Comparison of ENCODE assay signal across 1 cellular context in the genomic region with DNA sequence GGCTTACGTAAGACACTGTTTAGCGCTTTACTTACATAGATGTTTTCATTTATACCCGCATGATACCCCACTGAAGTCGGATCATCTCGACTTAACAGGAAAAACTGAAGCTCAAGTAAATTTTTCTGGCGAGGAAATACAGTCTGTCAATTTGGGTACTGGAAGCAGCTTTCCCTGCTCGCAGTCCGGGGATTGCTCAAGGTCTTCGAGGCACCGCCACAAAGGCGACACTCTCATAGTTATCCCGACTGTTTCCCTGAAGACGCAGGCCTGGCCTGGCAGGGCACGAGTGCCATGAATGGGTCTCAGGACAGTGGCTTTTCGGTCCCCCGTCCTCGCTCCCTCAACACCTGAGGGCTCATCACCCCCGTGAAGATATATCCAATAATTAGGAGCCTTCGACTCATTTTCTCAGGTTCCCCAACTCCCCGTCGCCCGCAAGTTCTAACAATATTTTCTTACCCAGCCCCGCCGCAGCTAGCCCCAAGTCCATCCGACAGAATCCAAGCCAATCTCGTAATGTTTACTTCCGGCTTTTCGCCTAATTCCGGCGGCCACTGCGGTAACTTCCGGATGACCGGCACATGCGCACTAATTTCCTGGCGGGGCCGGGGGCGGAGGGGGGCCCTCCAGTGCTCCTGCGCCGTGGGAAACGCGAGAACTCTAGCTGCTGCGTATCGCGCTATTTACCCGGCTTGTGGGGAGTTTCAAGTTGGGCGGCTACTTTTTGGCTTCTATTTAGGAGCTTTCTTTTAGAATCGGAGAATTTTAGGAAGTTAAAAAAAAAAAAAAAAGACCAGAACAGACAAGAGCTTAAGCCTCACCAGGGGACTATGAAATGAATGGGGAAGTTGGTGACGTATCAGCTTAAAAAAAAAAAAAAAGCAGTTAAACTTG.
A peak's percentile ranks its signal among the peaks of the same experiment; 100 is the strongest.
TF ChIP-seq lines count a peak whose summit lies in the region.

Gene SLU7, minus strand, starts transcription at position 521 of the 897 bp plus-strand sequence. CDS start 3,787 bp downstream, outside the sequence.

TF ChIP-seq in K562, 482 proteins besides CTCF, POLR2A, EP300 and RAD21 (continued from another document and continues in another):
- TF ChIP-seq E2F8 (IDR thresholded peaks at IDR 0.05; ENCODE audit: low read depth, partially characterized antibody) (peak; percentile 83), MAZ (CRISPR knock-in tag; conservative IDR thresholded peaks at IDR 0.05 in 1 of 2, IDR thresholded peaks at IDR 0.05 in 1 of 2) (peak; percentile 43 to 90; a peak in 3 of 4 replicates), NELFE (IDR thresholded peaks at IDR 0.05; ENCODE audit: insufficient read depth, insufficient read length) (no peak), DIDO1 (tag; IDR thresholded peaks at IDR 0.05; ENCODE audit: low read depth) (no peak), ZBTB7A (IDR thresholded peaks at IDR 0.05; ENCODE audit: borderline replicate concordance, control insufficient read depth, low read depth, low read length) (peak; percentile 69; the same call in 1 of the 2 replicates), BRF2 (IDR thresholded peaks at IDR 0.05; ENCODE audit: borderline replicate concordance, insufficient read depth, insufficient read length) (no peak), MAFK (IDR thresholded peaks at IDR 0.05; ENCODE audit: low read length) (no peak), MTA3 (IDR thresholded peaks at IDR 0.05; ENCODE audit: borderline replicate concordance) (no peak), KLF6 (CRISPR knock-in tag; IDR thresholded peaks at IDR 0.05; ENCODE audit: borderline replicate concordance) (no peak), TCF3 (CRISPR knock-in tag; IDR thresholded peaks at IDR 0.05) (no peak), EGR1 (conservative IDR thresholded peaks at IDR 0.05) (peak; percentile 95), ZNF589 (CRISPR knock-in tag; IDR thresholded peaks at IDR 0.05; ENCODE audit: low read depth) (no peak), ELF1 (tag; IDR thresholded peaks at IDR 0.05) (peak; percentile 94), POLR2B (IDR thresholded peaks at IDR 0.05; ENCODE audit: low read depth, partially characterized antibody) (peak; percentile 82), RFX1 (IDR thresholded peaks at IDR 0.05) (no peak), CBFA2T2 (conservative IDR thresholded peaks at IDR 0.05) (no peak), YY1 (IDR thresholded peaks at IDR 0.05; ENCODE audit: borderline replicate concordance in 1 of 3, control insufficient read depth in 1 of 3, extremely low read depth in 1 of 3, insufficient read depth in 3 of 3, insufficient read length in 1 of 3, insufficient replicate concordance in 2 of 3, low read depth in 1 of 3, low read length in 2 of 3) (no peak), SMAD4 (CRISPR knock-in tag; conservative IDR thresholded peaks at IDR 0.05) (peak; percentile 33; the same call in 1 of the 2 replicates), USF1 (CRISPR knock-in tag; IDR thresholded peaks at IDR 0.05) (0 out of 2 replicates have a peak, but pooled peaks have one; percentile 20), BRF1 (IDR thresholded peaks at IDR 0.05; ENCODE audit: borderline replicate concordance, extremely low read depth, insufficient read length) (no peak), SLC30A9 (CRISPR knock-in tag; IDR thresholded peaks at IDR 0.05) (no peak), FOXK1 (CRISPR knock-in tag; IDR thresholded peaks at IDR 0.05; ENCODE audit: borderline replicate concordance) (no peak), STAT5A (IDR thresholded peaks at IDR 0.05; ENCODE audit: borderline replicate concordance, low read length) (no peak), NR2C1 (IDR thresholded peaks at IDR 0.05) (0 out of 2 replicates have a peak, but pooled peaks have one; percentile 12), NR2C1 (tag; IDR thresholded peaks at IDR 0.05) (peak; percentile 51), ZNF561 (CRISPR knock-in tag; conservative IDR thresholded peaks at IDR 0.05) (no peak), JUNB (CRISPR knock-in tag; conservative IDR thresholded peaks at IDR 0.05) (no peak), ZNF324 (CRISPR knock-in tag; IDR thresholded peaks at IDR 0.05) (no peak), RBM17 (IDR thresholded peaks at IDR 0.05; ENCODE audit: borderline replicate concordance, low read depth, low read length) (no peak), FOXA1 (IDR thresholded peaks at IDR 0.05; ENCODE audit: borderline replicate concordance) (no peak), CHD2 (IDR thresholded peaks at IDR 0.05; ENCODE audit: low read depth, low read length) (peak; percentile 96), NR1H2 (CRISPR knock-in tag; IDR thresholded peaks at IDR 0.05) (no peak), PTRF (tag; IDR thresholded peaks at IDR 0.05) (no peak), MEF2A (IDR thresholded peaks at IDR 0.05; ENCODE audit: control insufficient read depth, low read depth, low read length) (no peak), CREB1 (IDR thresholded peaks at IDR 0.05) (peak; percentile 46), CREB1 (CRISPR knock-in tag; IDR thresholded peaks at IDR 0.05) (peak; percentile 24; the same call in 1 of the 2 replicates), SRF (CRISPR knock-in tag; IDR thresholded peaks at IDR 0.05) (no peak), CREB3L1 (IDR thresholded peaks at IDR 0.05; ENCODE audit: borderline replicate concordance, low read depth) (peak; percentile 42; the same call in 1 of the 2 replicates), HMG20A (CRISPR knock-in tag; conservative IDR thresholded peaks at IDR 0.05) (no peak), SIN3B (IDR thresholded peaks at IDR 0.05; ENCODE audit: low read depth) (peak; percentile 77; the same call in 1 of the 2 replicates), MCM7 (IDR thresholded peaks at IDR 0.05) (no peak), E2F5 (CRISPR knock-in tag; IDR thresholded peaks at IDR 0.05) (0 out of 2 replicates have a peak, but pooled peaks have one; percentile 20), GABPB1 (CRISPR knock-in tag; IDR thresholded peaks at IDR 0.05) (peak; percentile 81; the same call in 1 of the 2 replicates), ZNF717 (CRISPR knock-in tag; IDR thresholded peaks at IDR 0.05) (no peak)
- TF ChIP-seq, protein P1, sequence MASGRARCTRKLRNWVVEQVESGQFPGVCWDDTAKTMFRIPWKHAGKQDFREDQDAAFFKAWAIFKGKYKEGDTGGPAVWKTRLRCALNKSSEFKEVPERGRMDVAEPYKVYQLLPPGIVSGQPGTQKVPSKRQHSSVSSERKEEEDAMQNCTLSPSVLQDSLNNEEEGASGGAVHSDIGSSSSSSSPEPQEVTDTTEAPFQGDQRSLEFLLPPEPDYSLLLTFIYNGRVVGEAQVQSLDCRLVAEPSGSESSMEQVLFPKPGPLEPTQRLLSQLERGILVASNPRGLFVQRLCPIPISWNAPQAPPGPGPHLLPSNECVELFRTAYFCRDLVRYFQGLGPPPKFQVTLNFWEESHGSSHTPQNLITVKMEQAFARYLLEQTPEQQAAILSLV (tag; IDR thresholded peaks at IDR 0.05): no peak
- TF ChIP-seq, protein P2, sequence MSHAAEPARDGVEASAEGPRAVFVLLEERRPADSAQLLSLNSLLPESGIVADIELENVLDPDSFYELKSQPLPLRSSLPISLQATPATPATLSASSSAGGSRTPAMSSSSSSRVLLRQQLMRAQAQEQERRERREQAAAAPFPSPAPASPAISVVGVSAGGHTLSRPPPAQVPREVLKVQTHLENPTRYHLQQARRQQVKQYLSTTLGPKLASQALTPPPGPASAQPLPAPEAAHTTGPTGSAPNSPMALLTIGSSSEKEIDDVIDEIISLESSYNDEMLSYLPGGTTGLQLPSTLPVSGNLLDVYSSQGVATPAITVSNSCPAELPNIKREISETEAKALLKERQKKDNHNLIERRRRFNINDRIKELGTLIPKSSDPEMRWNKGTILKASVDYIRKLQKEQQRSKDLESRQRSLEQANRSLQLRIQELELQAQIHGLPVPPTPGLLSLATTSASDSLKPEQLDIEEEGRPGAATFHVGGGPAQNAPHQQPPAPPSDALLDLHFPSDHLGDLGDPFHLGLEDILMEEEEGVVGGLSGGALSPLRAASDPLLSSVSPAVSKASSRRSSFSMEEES (CRISPR knock-in tag; IDR thresholded peaks at IDR 0.05): no peak
- TF ChIP-seq, protein P3, sequence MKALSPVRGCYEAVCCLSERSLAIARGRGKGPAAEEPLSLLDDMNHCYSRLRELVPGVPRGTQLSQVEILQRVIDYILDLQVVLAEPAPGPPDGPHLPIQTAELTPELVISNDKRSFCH (CRISPR knock-in tag; IDR thresholded peaks at IDR 0.05): no peak
- TF ChIP-seq, protein P3 (tag; IDR thresholded peaks at IDR 0.05): no peak
- TF ChIP-seq, protein P4, sequence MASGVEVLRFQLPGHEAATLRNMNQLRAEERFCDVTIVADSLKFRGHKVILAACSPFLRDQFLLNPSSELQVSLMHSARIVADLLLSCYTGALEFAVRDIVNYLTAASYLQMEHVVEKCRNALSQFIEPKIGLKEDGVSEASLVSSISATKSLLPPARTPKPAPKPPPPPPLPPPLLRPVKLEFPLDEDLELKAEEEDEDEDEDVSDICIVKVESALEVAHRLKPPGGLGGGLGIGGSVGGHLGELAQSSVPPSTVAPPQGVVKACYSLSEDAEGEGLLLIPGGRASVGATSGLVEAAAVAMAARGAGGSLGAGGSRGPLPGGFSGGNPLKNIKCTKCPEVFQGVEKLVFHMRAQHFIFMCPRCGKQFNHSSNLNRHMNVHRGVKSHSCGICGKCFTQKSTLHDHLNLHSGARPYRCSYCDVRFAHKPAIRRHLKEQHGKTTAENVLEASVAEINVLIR (CRISPR knock-in tag; IDR thresholded peaks at IDR 0.05): no peak
- TF ChIP-seq, protein P5, sequence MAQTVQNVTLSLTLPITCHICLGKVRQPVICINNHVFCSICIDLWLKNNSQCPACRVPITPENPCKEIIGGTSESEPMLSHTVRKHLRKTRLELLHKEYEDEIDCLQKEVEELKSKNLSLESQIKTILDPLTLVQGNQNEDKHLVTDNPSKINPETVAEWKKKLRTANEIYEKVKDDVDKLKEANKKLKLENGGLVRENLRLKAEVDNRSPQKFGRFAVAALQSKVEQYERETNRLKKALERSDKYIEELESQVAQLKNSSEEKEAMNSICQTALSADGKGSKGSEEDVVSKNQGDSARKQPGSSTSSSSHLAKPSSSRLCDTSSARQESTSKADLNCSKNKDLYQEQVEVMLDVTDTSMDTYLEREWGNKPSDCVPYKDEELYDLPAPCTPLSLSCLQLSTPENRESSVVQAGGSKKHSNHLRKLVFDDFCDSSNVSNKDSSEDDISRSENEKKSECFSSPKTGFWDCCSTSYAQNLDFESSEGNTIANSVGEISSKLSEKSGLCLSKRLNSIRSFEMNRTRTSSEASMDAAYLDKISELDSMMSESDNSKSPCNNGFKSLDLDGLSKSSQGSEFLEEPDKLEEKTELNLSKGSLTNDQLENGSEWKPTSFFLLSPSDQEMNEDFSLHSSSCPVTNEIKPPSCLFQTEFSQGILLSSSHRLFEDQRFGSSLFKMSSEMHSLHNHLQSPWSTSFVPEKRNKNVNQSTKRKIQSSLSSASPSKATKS (CRISPR knock-in tag; IDR thresholded peaks at IDR 0.05): no peak
